Comparison of ENCODE assay signal across 12 cellular contexts in genomic region chr11:115226556-115226955, GRCh38.
DNase-seq lines count a peak whose midpoint lies in the region; ATAC-seq and TF ChIP-seq lines count a peak whose summit lies in the region.
"Had no signal": no experiment of that assay in that cellular context is flagged by ENCODE, and none has a peak within 500 bp of the region (broad histone marks: within the 10 kb centered on the region; RNA-seq: fewer than 3 reads in every experiment).

No MANE protein-coding gene starts in this region.

- peak overlapping the region; percentile 25; the same call in 1 of the 2 replicates for H3K9ac ChIP-seq in HUES48 (ENCODE audit: low read depth, low read length)
- no peak overlapping the region for H3K9ac ChIP-seq in mammary epithelial cell (ENCODE audit: insufficient read depth, low read length)
- H3K9ac ChIP-seq: BLaER1, parathyroid adenoma had no signal

- in situ Hi-C loops in ACHN (cut with HindIII; ENCODE audit: low pct_ligation_motif_present, low pct_unique_long_range_greater_than_20kb, low sequenced_read_pairs) (no loop called here), mammary epithelial cell (cut with MboI; ENCODE audit: low sequenced_read_pairs in 2 of 2) (no loop called here)

- H3K36me3 ChIP-seq in HUES48 (ENCODE audit: control insufficient read depth, insufficient read depth, low read length), result no peaks in the 10 kb centered on the region
- peaks cover 4% of the 10 kb centered on the region for H3K36me3 ChIP-seq in mammary epithelial cell (ENCODE audit: insufficient read depth, low read length)
- H3K36me3 ChIP-seq: BLaER1, uterus had no signal

- peaks cover 56% of the 10 kb centered on the region for H3K4me1 ChIP-seq in HUES48 (ENCODE audit: control insufficient read depth, insufficient read depth, low read length)
- peaks cover 13% of the 10 kb centered on the region for H3K4me1 ChIP-seq in mammary epithelial cell (ENCODE audit: insufficient read depth, low read length)
- H3K4me1 ChIP-seq: parathyroid adenoma, uterus had no signal

- CTCF ChIA-PET in mammary epithelial cell (lab: Charles Lee; ENCODE audit: low non-redundant PET), result no interaction called here

- no peak overlapping the region for H2AFZ ChIP-seq in mammary epithelial cell (ENCODE audit: low read depth, low read length)
- H2AFZ ChIP-seq: parathyroid adenoma had no signal

- ATAC-seq in HG02678 (IDR thresholded peaks at IDR 0.05; ENCODE audit: unreplicated experiment) (no peak), HG03196 (IDR thresholded peaks at IDR 0.05; ENCODE audit: unreplicated experiment) (no peak), GM18861 (IDR thresholded peaks at IDR 0.05; ENCODE audit: unreplicated experiment) (no peak)

- DNase-seq in ACHN (peak; percentile 96), mammary epithelial cell (peak; percentile 27), kidney glomerular epithelial cell (lab: John Stamatoyannopoulos, UW) (peak; percentile 97), 8988T (no peak)
- DNase-seq: immature natural killer cell, uterus had no signal

- H3K27ac ChIP-seq in HUES48 (ENCODE audit: low read depth, low read length), result peak overlapping the region; percentile 95
- H3K27ac ChIP-seq in mammary epithelial cell (ENCODE audit: insufficient read depth, low read depth, low read length), result no peak overlapping the region
- H3K27ac ChIP-seq: BLaER1, parathyroid adenoma, uterus had no signal

- intact Hi-C loops in mammary epithelial cell (cut with micrococcal nuclease), result no loop called here

- H3K4me2 ChIP-seq in mammary epithelial cell (ENCODE audit: insufficient read depth, low read depth, low read length), result no peak overlapping the region
- H3K4me2 ChIP-seq: BLaER1 had no signal

- H4K20me1 ChIP-seq in mammary epithelial cell (ENCODE audit: insufficient read depth, low read length), result no peaks in the 10 kb centered on the region
- H4K20me1 ChIP-seq: BLaER1 had no signal

- H3K27me3 ChIP-seq in HUES48 (ENCODE audit: control insufficient read depth, insufficient read depth, low read length) (no peaks in the 10 kb centered on the region), mammary epithelial cell (ENCODE audit: insufficient read depth, low read length) (no peaks in the 10 kb centered on the region)
- H3K27me3 ChIP-seq: BLaER1, uterus had no signal

- TF ChIP-seq CTCF in mammary epithelial cell (conservative IDR thresholded peaks at IDR 0.05 in 1 of 2, IDR thresholded peaks at IDR 0.05 in 1 of 2; ENCODE audit: extremely low read depth in 1 of 2, insufficient read depth in 1 of 2, low read depth in 1 of 2, low read length in 2 of 2), result no peak

- H3K4me3 ChIP-seq in HUES48 (ENCODE audit: low read depth, low read length) (no peak overlapping the region), mammary epithelial cell (replicated peaks in 1 of 3; ENCODE audit: insufficient read depth in 1 of 3, low read depth in 2 of 3, low read length in 3 of 3) (no peak overlapping the region)
- H3K4me3 ChIP-seq: BLaER1, uterus had no signal

- H3K9me3 ChIP-seq in HUES48 (ENCODE audit: control insufficient read depth, insufficient read depth, low read length) (no peaks in the 10 kb centered on the region), mammary epithelial cell (replicated peaks; ENCODE audit: insufficient read depth, low read length) (no peaks in the 10 kb centered on the region)
- H3K9me3 ChIP-seq: uterus had no signal

- no peaks in the 10 kb centered on the region for H3K79me2 ChIP-seq in mammary epithelial cell (ENCODE audit: insufficient read depth, low read length)
- H3K79me2 ChIP-seq: parathyroid adenoma had no signal

- no TSS peak for BruUV-seq in mammary epithelial cell (replicated peaks; lab: Mats Ljungman, UMichigan)

- dilution Hi-C loops in mammary epithelial cell (cut with HindIII; ENCODE audit: low sequenced_read_pairs), result no loop called here

- 56% methylated on average over 2 of the region's 2 CpGs for WGBS in mammary epithelial cell (ENCODE audit: low coverage, missing lambda C conversion rate)
